In genomic region chrX:48910926-48911406, GRCh38 we compare ENCODE assay signal across 5 cellular contexts. TPM values are rescaled to one million over a fixed set of nuclear protein-coding genes. Genes with fewer than 3 reads are reported as not detected.
DNase-seq lines count a peak whose midpoint lies in the region; ATAC-seq and TF ChIP-seq lines count a peak whose summit lies in the region.

No MANE protein-coding gene starts in this region.

- ATAC-seq in body of pancreas, result peak; percentile 4

- H3K9me3 ChIP-seq in HUES64 (ENCODE audit: insufficient read depth, low read depth, low read length) (no peaks in the 10 kb centered on the region), body of pancreas (no peaks in the 10 kb centered on the region)

- H3K27ac ChIP-seq in HUES64 (ENCODE audit: low read depth, low read length) (peak overlapping the region; percentile 79; the same call in 1 of the 2 replicates), body of pancreas (peak overlapping the region in 3 of 4 donors; percentile 43 to 91 (median 90))

- peaks cover 27% of the 10 kb centered on the region for H3K4me1 Mint-ChIP-seq in nephron progenitor cell

- no peaks in the 10 kb centered on the region for H3K4me1 ChIP-seq in HUES64 (ENCODE audit: insufficient read depth, low read length)
- H3K4me1 ChIP-seq in body of pancreas, result peaks cover 17% of the 10 kb centered on the region

- peak overlapping the region; percentile 79 for H3K9ac ChIP-seq in HUES64 (ENCODE audit: low read depth, low read length)

- 4% methylated on average over 12 of the region's 12 CpGs for WGBS in HUES64
- WGBS in body of pancreas, 2 donors, result 0 to 1% methylated on average over 11 to 12 of the region's 12 CpGs

- no peaks in the 10 kb centered on the region for H3K27me3 ChIP-seq in HUES64 (ENCODE audit: insufficient read depth, low read length)
- no peaks in the 10 kb centered on the region for H3K27me3 ChIP-seq in body of pancreas

- intact Hi-C loops in body of pancreas (cut with DNase I), result no loop called here

- peaks cover 33% of the 10 kb centered on the region for H3K9me3 Mint-ChIP-seq in nephron progenitor cell

- H3K27me3 Mint-ChIP-seq in nephron progenitor cell (ENCODE audit: low read depth, poor library complexity), result peaks cover 7% of the 10 kb centered on the region

- peak overlapping the region; percentile 93 for H3K4me3 Mint-ChIP-seq in nephron progenitor cell

- TF ChIP-seq POLR2A in body of pancreas (IDR thresholded peaks at IDR 0.05), result no peak

- DNase-seq in body of pancreas, result peak in 1 of 4 donors; percentile 14
- no peak for DNase-seq in nephron progenitor cell
- DNase-seq in NCI-H2107 treated with DMSO at 0.1 percent for 48 hours (lab: John Stamatoyannopoulos, UW; ENCODE audit: unreplicated experiment), result no peak
- no peak for DNase-seq in GM10266 (ENCODE audit: extremely low spot score)

- no peak for TF ChIP-seq CTCF in body of pancreas (IDR thresholded peaks at IDR 0.05)
- TF ChIP-seq CTCF in nephron progenitor cell (IDR thresholded peaks at IDR 0.05), result no peak
- TF ChIP-seq CTCF in GM10266 (IDR thresholded peaks at IDR 0.05; ENCODE audit: control insufficient read depth, insufficient read depth, low read depth, missing control alignments), result no peak

- peaks cover 9% of the 10 kb centered on the region for H3K36me3 Mint-ChIP-seq in nephron progenitor cell (ENCODE audit: low read depth)

- H3K36me3 ChIP-seq in HUES64 (ENCODE audit: insufficient read depth, low read length), result peaks cover 45% of the 10 kb centered on the region
- no peaks in the 10 kb centered on the region for H3K36me3 ChIP-seq in body of pancreas (replicated peaks in 1 of 2; ENCODE audit: insufficient read depth in 1 of 2, low read depth in 2 of 2)

- H3K27ac Mint-ChIP-seq in nephron progenitor cell, result peak overlapping the region; percentile 83

- H3K4me3 ChIP-seq in HUES64 (ENCODE audit: low read length), result peak overlapping the region; percentile 83
- peak overlapping the region; percentile 25 to 52 for H3K4me3 ChIP-seq in body of pancreas

RNA-seq across cellular contexts. Expression of gene SLC35A2, which starts 0.5 kb away (rescaled TPM):
- polyA plus RNA-seq in HUES64 (2013, experiment 1 of 2), result 12.1 TPM
- 10.3 TPM for polyA plus RNA-seq in HUES64 (2013, experiment 2 of 2)
- 10 to 100 TPM; 12.5 to 20.1 TPM for total RNA-seq in body of pancreas

RNA-seq across cellular contexts. Expression of gene PIM2, which starts 7.9 kb away (rescaled TPM):
- polyA plus RNA-seq in HUES64 (2013, experiment 1 of 2), result 101 TPM
- polyA plus RNA-seq in HUES64 (2013, experiment 2 of 2), result 88.9 TPM
- 1 to 10 TPM; 2.3 to 7.9 TPM for total RNA-seq in body of pancreas

RNA-seq across cellular contexts. Expression of gene PQBP1, which starts 13.2 kb away (rescaled TPM):
- polyA plus RNA-seq in HUES64 (2013, experiment 1 of 2), result 66.9 TPM
- 52.8 TPM for polyA plus RNA-seq in HUES64 (2013, experiment 2 of 2)
- total RNA-seq in body of pancreas, result 10 to 100 TPM; 43.6 to 48.1 TPM

RNA-seq across cellular contexts. Expression of gene TIMM17B, which starts 13.4 kb away (rescaled TPM):
- 52.2 TPM for polyA plus RNA-seq in HUES64 (2013, experiment 1 of 2)
- polyA plus RNA-seq in HUES64 (2013, experiment 2 of 2), result 59.4 TPM
- total RNA-seq in body of pancreas, result 10 to 100 TPM; 24.4 to 35.3 TPM

RNA-seq across cellular contexts. Expression of gene OTUD5, which starts 46.4 kb away (rescaled TPM):
- 30.9 TPM for polyA plus RNA-seq in HUES64 (2013, experiment 1 of 2)
- 30.2 TPM for polyA plus RNA-seq in HUES64 (2013, experiment 2 of 2)
- total RNA-seq in body of pancreas, result 10 to 100 TPM; 23.6 to 40.2 TPM
